In the genomic region with DNA sequence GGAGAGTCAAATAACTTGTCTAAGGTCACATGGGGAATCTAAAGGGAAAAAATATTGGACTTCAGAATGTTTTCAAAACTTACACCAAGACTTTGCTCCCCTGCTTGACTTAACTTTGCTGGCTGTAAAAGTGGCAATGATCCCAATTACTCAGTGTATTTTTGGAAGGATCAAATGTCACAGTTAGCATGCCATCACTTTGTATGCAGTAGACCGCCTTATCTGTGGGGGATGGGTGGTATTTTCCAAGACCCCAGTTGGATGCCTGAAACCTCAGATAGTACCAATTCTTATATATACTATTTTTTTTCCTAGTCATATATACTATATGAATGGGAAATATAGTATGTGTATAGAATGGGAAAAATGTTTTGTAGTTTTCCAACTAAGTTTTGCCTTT, we compare ENCODE assay signal across 9 cellular contexts. TPM values are rescaled to one million over a fixed set of nuclear protein-coding genes. Genes with fewer than 3 reads are reported as not detected.
"Had no signal": no experiment of that assay in that cellular context is flagged by ENCODE, and none has a peak within 500 bp of the region (broad histone marks: within the 10 kb centered on the region; RNA-seq: fewer than 3 reads in every experiment).

No MANE protein-coding gene starts in this region.

- ATAC-seq: HCT116, K562 had no signal

- H3K4me1 ChIP-seq: HAP-1 had no signal

- H3K9me3 ChIP-seq: HAP-1 had no signal

- DNase-seq: GM23248, GOT3, H7, IMR-90 had no signal

- H3K27ac ChIP-seq: GM23248 had no signal

- H3K9ac ChIP-seq: GM23248 had no signal

- H3K4me3 ChIP-seq: GM23248, HAP-1, K562 had no signal

- H3K36me3 ChIP-seq: HAP-1 had no signal

- FAIRE-seq: HTR-8/SVneo, K562 had no signal

RNA-seq across cellular contexts. Expression of a gene that starts 53.4 kb away (rescaled TPM):
- total RNA-seq: GM23248, HT-29 had no signal
- polyA plus RNA-seq: K562 had no signal

RNA-seq across cellular contexts. Expression of a gene that starts 54.9 kb away (rescaled TPM):
- total RNA-seq: HT-29 had no signal
